Comparison of ENCODE assay signal across 14 cellular contexts in the genomic region with DNA sequence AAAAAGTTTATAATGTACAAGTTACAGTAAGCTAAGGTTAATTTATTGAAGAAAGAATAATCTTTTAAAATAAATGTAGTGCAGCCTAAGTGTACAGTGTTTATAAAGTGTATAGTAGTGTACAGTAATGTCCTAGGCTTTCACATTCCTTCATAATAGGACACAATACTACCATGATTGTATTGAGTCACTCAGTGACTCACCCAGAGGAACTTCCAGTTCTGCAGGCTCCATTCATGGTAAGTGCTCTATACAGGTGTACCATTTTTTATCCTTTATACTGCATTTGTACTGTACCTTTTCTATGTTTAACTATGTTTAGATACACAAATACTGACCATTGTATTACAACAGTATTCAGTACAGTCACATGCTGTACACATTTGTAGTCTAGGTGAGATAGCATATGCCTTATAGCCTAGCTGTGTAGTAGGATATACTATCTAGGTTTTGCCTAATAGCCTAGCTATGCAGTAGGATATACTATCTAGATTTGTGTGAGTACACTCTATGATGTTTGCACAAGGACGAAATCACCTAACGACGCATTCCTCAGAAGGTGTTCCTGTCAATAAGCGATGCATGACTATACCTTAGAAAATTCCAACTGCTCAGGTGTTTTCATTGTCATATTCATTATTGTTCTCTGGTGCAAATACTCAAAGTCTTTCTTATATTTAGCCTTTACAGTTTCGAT. TPM values are rescaled to one million over a fixed set of nuclear protein-coding genes. Genes with fewer than 3 reads are reported as not detected.
DNase-seq lines count a peak whose midpoint lies in the region; ATAC-seq lines count a peak whose summit lies in the region.
"Had no signal": no experiment of that assay in that cellular context is flagged by ENCODE, and none has a peak within 500 bp of the region (broad histone marks: within the 10 kb centered on the region; RNA-seq: fewer than 3 reads in every experiment).

No MANE protein-coding gene starts in this region.

- ATAC-seq in HG02884 (IDR thresholded peaks at IDR 0.05; ENCODE audit: unreplicated experiment) (no peak), left cardiac atrium (no peak)

- DNase-seq in DMS53 (lab: John Stamatoyannopoulos, UW) (peak; percentile 84), HS-5 (ENCODE audit: low read depth) (peak; percentile 5), SW480 (ENCODE audit: low spot score) (peak; percentile 72), kidney glomerular epithelial cell (lab: John Stamatoyannopoulos, UW) (peak; percentile 20), head of caudate nucleus (no peak), dedifferentiated amniotic fluid mesenchymal stem cell (ENCODE audit: extremely low spot score) (no peak), left cardiac atrium (no peak)
- DNase-seq: activated CD8-positive, alpha-beta memory T cell treated with anti-CD3 and anti-CD28 coated beads, Interleukin-2, amount 50 U/mL, for 48 hours; effector CD8-positive, alpha-beta T cell; NCI-H2029 treated with DMSO at 0.1 percent for 48 hours; NCI-H524 treated with DMSO at 0.1 percent for 48 hours had no signal

- intact Hi-C loops in head of caudate nucleus (cut with DNase I): no loop called here
- intact Hi-C loops in left cardiac atrium (cut with DNase I): no loop called here

RNA-seq across cellular contexts. Expression of gene TMEM255A, which starts 5.5 kb away (rescaled TPM):
- 1 to 10 TPM in 1 of 2 donors, under 1 TPM in 1; 0.42 to 1.4 TPM for total RNA-seq in left cardiac atrium
- total RNA-seq: activated naive CD4-positive, alpha-beta T cell treated with anti-CD3 and anti-CD28 coated beads, Interleukin-2, amount 50 U/mL, for 72 hours had no signal

RNA-seq across cellular contexts. Expression of gene ATP1B4, which starts 45.2 kb away (rescaled TPM):
- under 1 TPM in 1 of 2 donors, not detected in 1; 0.42 TPM for total RNA-seq in left cardiac atrium
- total RNA-seq: activated naive CD4-positive, alpha-beta T cell treated with anti-CD3 and anti-CD28 coated beads, Interleukin-2, amount 50 U/mL, for 72 hours; temporal lobe had no signal

Comparison
In these comparisons a context has a peak if more than half of its experiments do, and no peak if none do; other contexts are left out.
1. DNase-seq: peak in DMS53 (single experiment), HS-5 (single experiment), SW480 (single experiment) and kidney glomerular epithelial cell (single experiment); none in head of caudate nucleus (0 of 42), dedifferentiated amniotic fluid mesenchymal stem cell (single experiment) and left cardiac atrium (single experiment).